ENCODE assay signal across 1 cellular context in the genomic region with DNA sequence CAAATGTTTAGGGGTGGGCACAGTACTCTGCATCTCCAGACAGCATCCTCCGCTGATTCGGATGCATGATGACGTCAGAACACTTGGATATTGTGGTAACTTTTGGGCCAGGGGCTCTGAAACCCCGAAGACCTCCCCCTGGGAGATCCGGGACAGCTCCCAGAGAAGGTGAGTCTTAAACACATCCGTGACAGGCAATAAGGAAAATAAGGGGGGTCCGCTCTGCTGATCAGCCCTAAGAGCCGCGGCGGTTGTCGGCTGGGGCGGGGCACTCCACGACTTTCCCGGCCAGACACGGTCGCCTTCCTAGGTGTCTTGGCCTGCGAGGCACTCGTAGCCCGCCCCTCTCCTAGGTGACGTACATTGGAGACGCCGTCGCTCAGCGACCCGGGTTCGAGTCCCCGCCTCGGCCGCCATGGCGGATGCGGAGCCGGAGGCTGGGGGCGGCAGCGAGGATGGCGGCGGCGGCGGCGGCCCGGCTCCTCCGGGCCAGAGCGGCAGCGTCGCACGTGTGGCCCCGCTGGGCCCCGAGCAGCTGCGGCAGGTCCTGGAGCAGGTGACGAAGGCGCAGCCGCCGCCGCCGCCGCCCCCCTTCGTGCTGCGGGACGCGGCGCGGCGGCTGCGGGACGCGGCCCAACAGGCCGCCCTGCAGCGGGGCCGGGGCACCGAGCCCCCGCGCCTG.
TF ChIP-seq lines count a peak whose summit lies in the region.

Gene ZNF839 (plus strand): TSS at position 396 of the 682 bp plus-strand sequence. CDS start 20 bp downstream, at position 416.

TF ChIP-seq in HepG2, 621 proteins besides CTCF, POLR2A, EP300 and RAD21 (continued from another document and continues in another):
- TF ChIP-seq ZNF407 (CRISPR knock-in tag; IDR thresholded peaks at IDR 0.05; ENCODE audit: not compliant biosample characterization), result no peak
- no peak for TF ChIP-seq ATRX (CRISPR knock-in tag; IDR thresholded peaks at IDR 0.05; ENCODE audit: borderline replicate concordance)
- TF ChIP-seq SRSF4 (IDR thresholded peaks at IDR 0.05; ENCODE audit: low read depth, low read length, poor library complexity, severe bottlenecking), result no peak
- no peak for TF ChIP-seq ZNF431 (CRISPR knock-in tag; IDR thresholded peaks at IDR 0.05; ENCODE audit: borderline replicate concordance, low read depth)
- no peak for TF ChIP-seq SMARCE1 (IDR thresholded peaks at IDR 0.05; ENCODE audit: borderline replicate concordance)
- no peak for TF ChIP-seq ZNF503 (CRISPR knock-in tag; IDR thresholded peaks at IDR 0.05)
- TF ChIP-seq, protein P1, sequence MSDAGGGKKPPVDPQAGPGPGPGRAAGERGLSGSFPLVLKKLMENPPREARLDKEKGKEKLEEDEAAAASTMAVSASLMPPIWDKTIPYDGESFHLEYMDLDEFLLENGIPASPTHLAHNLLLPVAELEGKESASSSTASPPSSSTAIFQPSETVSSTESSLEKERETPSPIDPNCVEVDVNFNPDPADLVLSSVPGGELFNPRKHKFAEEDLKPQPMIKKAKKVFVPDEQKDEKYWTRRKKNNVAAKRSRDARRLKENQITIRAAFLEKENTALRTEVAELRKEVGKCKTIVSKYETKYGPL (CRISPR knock-in tag; IDR thresholded peaks at IDR 0.05), result no peak
- TF ChIP-seq, protein P2, sequence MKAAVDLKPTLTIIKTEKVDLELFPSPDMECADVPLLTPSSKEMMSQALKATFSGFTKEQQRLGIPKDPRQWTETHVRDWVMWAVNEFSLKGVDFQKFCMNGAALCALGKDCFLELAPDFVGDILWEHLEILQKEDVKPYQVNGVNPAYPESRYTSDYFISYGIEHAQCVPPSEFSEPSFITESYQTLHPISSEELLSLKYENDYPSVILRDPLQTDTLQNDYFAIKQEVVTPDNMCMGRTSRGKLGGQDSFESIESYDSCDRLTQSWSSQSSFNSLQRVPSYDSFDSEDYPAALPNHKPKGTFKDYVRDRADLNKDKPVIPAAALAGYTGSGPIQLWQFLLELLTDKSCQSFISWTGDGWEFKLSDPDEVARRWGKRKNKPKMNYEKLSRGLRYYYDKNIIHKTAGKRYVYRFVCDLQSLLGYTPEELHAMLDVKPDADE (CRISPR knock-in tag; IDR thresholded peaks at IDR 0.05), result no peak
- TF ChIP-seq ZNF318 (CRISPR knock-in tag; IDR thresholded peaks at IDR 0.05), result no peak
- TF ChIP-seq MEF2D (CRISPR knock-in tag; IDR thresholded peaks at IDR 0.05), result no peak
- no peak for TF ChIP-seq DR1 (CRISPR knock-in tag; IDR thresholded peaks at IDR 0.05)
- TF ChIP-seq ZNF577 (CRISPR knock-in tag; IDR thresholded peaks at IDR 0.05; ENCODE audit: borderline replicate concordance, low read depth), result no peak
- no peak for TF ChIP-seq ZNF432 (CRISPR knock-in tag; IDR thresholded peaks at IDR 0.05; ENCODE audit: borderline replicate concordance)
- no peak for TF ChIP-seq TCF12 (IDR thresholded peaks at IDR 0.05)
- TF ChIP-seq TCF12 (CRISPR knock-in tag; IDR thresholded peaks at IDR 0.05), result no peak
- TF ChIP-seq, protein P3, sequence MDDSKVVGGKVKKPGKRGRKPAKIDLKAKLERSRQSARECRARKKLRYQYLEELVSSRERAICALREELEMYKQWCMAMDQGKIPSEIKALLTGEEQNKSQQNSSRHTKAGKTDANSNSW (CRISPR knock-in tag; IDR thresholded peaks at IDR 0.05; ENCODE audit: borderline replicate concordance), result no peak
- TF ChIP-seq, protein P4, sequence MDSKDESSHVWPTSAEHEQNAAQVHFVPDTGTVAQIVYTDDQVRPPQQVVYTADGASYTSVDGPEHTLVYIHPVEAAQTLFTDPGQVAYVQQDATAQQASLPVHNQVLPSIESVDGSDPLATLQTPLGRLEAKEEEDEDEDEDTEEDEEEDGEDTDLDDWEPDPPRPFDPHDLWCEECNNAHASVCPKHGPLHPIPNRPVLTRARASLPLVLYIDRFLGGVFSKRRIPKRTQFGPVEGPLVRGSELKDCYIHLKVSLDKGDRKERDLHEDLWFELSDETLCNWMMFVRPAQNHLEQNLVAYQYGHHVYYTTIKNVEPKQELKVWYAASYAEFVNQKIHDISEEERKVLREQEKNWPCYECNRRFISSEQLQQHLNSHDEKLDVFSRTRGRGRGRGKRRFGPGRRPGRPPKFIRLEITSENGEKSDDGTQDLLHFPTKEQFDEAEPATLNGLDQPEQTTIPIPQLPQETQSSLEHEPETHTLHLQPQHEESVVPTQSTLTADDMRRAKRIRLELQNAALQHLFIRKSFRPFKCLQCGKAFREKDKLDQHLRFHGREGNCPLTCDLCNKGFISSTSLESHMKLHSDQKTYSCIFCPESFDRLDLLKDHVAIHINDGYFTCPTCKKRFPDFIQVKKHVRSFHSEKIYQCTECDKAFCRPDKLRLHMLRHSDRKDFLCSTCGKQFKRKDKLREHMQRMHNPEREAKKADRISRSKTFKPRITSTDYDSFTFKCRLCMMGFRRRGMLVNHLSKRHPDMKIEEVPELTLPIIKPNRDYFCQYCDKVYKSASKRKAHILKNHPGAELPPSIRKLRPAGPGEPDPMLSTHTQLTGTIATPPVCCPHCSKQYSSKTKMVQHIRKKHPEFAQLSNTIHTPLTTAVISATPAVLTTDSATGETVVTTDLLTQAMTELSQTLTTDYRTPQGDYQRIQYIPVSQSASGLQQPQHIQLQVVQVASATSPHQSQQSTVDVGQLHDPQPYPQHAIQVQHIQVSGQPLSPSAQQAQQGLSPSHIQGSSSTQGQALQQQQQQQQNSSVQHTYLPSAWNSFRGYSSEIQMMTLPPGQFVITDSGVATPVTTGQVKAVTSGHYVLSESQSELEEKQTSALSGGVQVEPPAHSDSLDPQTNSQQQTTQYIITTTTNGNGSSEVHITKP (CRISPR knock-in tag; IDR thresholded peaks at IDR 0.05; ENCODE audit: low read depth), result no peak
- no peak; the same call in 1 of the 2 replicates for TF ChIP-seq ZNF598 (CRISPR knock-in tag; IDR thresholded peaks at IDR 0.05; ENCODE audit: borderline replicate concordance)
- no peak for TF ChIP-seq NPAS2 (CRISPR knock-in tag; IDR thresholded peaks at IDR 0.05; ENCODE audit: borderline replicate concordance)
